In genomic region chr7:8389898-8390642, GRCh38 we compare ENCODE assay signal across 11 cellular contexts. TPM values are rescaled to one million over a fixed set of nuclear protein-coding genes. Genes with fewer than 3 reads are reported as not detected.
A peak's percentile ranks its signal among the peaks of the same experiment; 100 is the strongest.
DNase-seq lines count a peak whose midpoint lies in the region.
"Had no signal": no experiment of that assay in that cellular context is flagged by ENCODE, and none has a peak within 500 bp of the region (broad histone marks: within the 10 kb centered on the region; RNA-seq: fewer than 3 reads in every experiment).

No MANE protein-coding gene starts in this region.

- H3K36me3 ChIP-seq in NT2/D1 (ENCODE audit: insufficient read depth, insufficient read length, low read length), result no peaks in the 10 kb centered on the region

- DNase-seq in NCI-H2171 treated with DMSO at 0.1 percent for 48 hours (lab: John Stamatoyannopoulos, UW), result peak; percentile 12
- DNase-seq in NCI-H2171 (lab: John Stamatoyannopoulos, UW), result no peak
- DNase-seq in NT2/D1 (ENCODE audit: low read depth, low spot score), result peak; percentile 49
- DNase-seq in hypothalamus (lab: John Stamatoyannopoulos, UW), result peak in 39 of 51 donors; percentile 8 to 87 (median 56)
- peak in 48 of 49 donors; percentile 6 to 92 (median 73) for DNase-seq in substantia nigra (lab: John Stamatoyannopoulos, UW)
- DNase-seq in activated CD8-positive, alpha-beta memory T cell treated with anti-CD3 and anti-CD28 coated beads, Interleukin-2, amount 50 U/mL, for 48 hours, result no peak
- no peak for DNase-seq in stimulated activated CD4-positive, alpha-beta T cell treated with anti-CD3 and anti-CD28 coated beads, Interleukin-4, amount 100 ng/mL, for 1 hour
- no peak for DNase-seq in ureter (ENCODE audit: low spot score)
- DNase-seq: activated T-cell treated with anti-CD3 and anti-CD28 coated beads, Interleukin-2, amount 50 U/mL, for 48 hours; HCEC 1CT; SW 1271 had no signal

- no peaks in the 10 kb centered on the region for H3K27me3 ChIP-seq in NT2/D1 (ENCODE audit: insufficient read depth, insufficient read length)

- no peak overlapping the region for H3K4me3 ChIP-seq in NT2/D1 (ENCODE audit: insufficient read length, low read depth)

- peak overlapping the region; percentile 97 for H3K27ac ChIP-seq in substantia nigra (ENCODE audit: low read depth, low read length, poor library complexity, severe bottlenecking)

- no peaks in the 10 kb centered on the region for H3K9me3 ChIP-seq in NT2/D1 (ENCODE audit: insufficient read depth, low read length)

- no peaks in the 10 kb centered on the region for H3K4me1 ChIP-seq in NT2/D1 (ENCODE audit: insufficient read depth, insufficient read length)

- H3K9ac ChIP-seq in NT2/D1 (ENCODE audit: insufficient read length, low read depth), result no peak overlapping the region

RNA-seq across cellular contexts. Expression of gene NXPH1, which starts 43.3 kb away (rescaled TPM):
- not detected for total RNA-seq in ureter

Comparison
In these comparisons a context has a peak if more than half of its experiments do, and no peak if none do; other contexts are left out.
1. DNase-seq: peak in NCI-H2171 treated with DMSO at 0.1 percent for 48 hours (single experiment), NT2/D1 (single experiment), hypothalamus (39 of 51) and substantia nigra (48 of 49); none in NCI-H2171 (single experiment), activated CD8-positive, alpha-beta memory T cell treated with anti-CD3 and anti-CD28 coated beads, Interleukin-2, amount 50 U/mL, for 48 hours (single experiment), stimulated activated CD4-positive, alpha-beta T cell treated with anti-CD3 and anti-CD28 coated beads, Interleukin-4, amount 100 ng/mL, for 1 hour (single experiment) and ureter (single experiment).